18 cellular contexts compared by ENCODE assay signal in the genomic region with DNA sequence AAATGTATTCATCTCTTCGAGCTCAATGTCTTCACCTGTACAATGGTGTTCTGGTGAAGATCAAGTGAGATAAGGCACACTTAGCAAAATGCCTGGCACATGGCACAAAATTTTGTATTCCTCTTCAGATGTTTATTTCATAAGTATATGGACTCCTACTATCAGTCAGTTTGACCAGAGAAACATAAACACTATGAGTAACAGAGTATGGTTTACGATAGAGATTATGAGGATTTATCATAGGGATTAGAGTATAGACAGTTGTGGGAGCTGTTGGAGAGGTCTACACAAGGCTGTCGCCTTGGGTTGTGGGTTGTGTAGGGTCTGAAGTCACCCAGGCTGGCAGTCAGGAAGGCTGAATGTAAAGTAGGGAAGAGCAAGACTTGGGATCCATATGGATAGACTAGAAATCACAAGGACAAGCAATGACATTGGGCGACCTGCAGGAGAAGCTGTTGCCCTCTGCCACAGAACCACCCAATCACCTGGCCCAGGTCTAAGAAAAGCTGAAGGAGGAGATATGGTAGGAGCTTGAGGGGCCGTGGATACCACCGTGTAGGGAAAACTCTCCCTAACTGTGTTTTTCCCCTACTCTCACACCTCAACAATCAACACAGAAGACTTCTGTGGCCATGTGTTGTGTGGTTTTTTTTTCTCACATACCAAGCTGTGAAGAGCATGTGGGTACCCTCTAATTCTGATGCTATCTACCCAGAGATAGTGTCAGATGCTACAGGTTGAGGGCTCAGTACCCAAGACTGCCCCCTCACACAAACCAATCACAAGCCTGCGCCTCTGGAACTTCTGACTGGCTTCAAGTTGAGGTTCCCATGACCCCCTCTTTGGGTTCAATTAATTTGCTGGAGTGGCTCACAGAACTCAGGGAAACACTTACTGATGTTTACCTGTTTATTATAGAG. TPM values are rescaled to one million over a fixed set of nuclear protein-coding genes. Genes with fewer than 3 reads are reported as not detected.
A peak's percentile ranks its signal among the peaks of the same experiment; 100 is the strongest.
DNase-seq lines count a peak whose midpoint lies in the region; ATAC-seq, FAIRE-seq and TF ChIP-seq lines count a peak whose summit lies in the region.
"Had no signal": no experiment of that assay in that cellular context is flagged by ENCODE, and none has a peak within 500 bp of the region (broad histone marks: within the 10 kb centered on the region; RNA-seq: fewer than 3 reads in every experiment).

No MANE protein-coding gene starts in this region.

- H3K9me1 ChIP-seq in K562 (ENCODE audit: control insufficient read depth, insufficient read depth, low read length), result no peaks in the 10 kb centered on the region

- no peaks in the 10 kb centered on the region for H4K20me1 ChIP-seq in K562 (replicated peaks; ENCODE audit: control insufficient read depth, insufficient read depth, low read length)

- 52% methylated on average over 7 of the region's 7 CpGs for WGBS in K562 (ENCODE audit: insufficient coverage, low coverage, missing lambda C conversion rate)
- 72 to 91% (median 80%) methylated on average over 7 of the region's 7 CpGs for WGBS in psoas muscle, 3 donors

- TF ChIP-seq CTCF in K562 (IDR thresholded peaks at IDR 0.05 in 2 of 3, conservative IDR thresholded peaks at IDR 0.05 in 1 of 3; ENCODE audit: insufficient read depth in 2 of 3, low read depth in 1 of 3, low read length in 3 of 3) (0 out of 6 replicates have a peak, but pooled peaks have one; percentile 2 to 13 (median 3)), natural killer cell (IDR thresholded peaks at IDR 0.05) (no peak), psoas muscle (IDR thresholded peaks at IDR 0.05) (no peak)

- H3K9me3 Mint-ChIP-seq in CD8-positive, alpha-beta memory T cell, result peaks cover 0 to 7% (median 3%) of the 10 kb centered on the region in 5 donors
- no peaks in the 10 kb centered on the region for H3K9me3 Mint-ChIP-seq in natural killer cell

- H3K27ac Mint-ChIP-seq in CD8-positive, alpha-beta memory T cell, result peak overlapping the region; percentile 12 to 91 (median 81)
- peak overlapping the region; percentile 62 to 81 for H3K27ac Mint-ChIP-seq in natural killer cell

- no peak for TF ChIP-seq POLR2A in K562 (conservative IDR thresholded peaks at IDR 0.05)

- no peak overlapping the region for H3K4me2 ChIP-seq in K562 (ENCODE audit: insufficient read depth, low read length)

- TF ChIP-seq EP300 in K562 (IDR thresholded peaks at IDR 0.05; ENCODE audit: low read length), result no peak

- in situ Hi-C loops in K562 (cut with MboI), result no loop called here

- POLR2A ChIA-PET in CD8-positive, alpha-beta memory T cell (lab: Charles Lee), result interaction anchor here (0.9 to 1.7 kb wide), 4 partner anchors 28 to 41 kb away, joined by 4 to 5 read pairs (median 4); no protein-coding TSS in a partner anchor
- POLR2A ChIA-PET in K562 (lab: Yijun Ruan, JAX), result no interaction called here

- no peak overlapping the region for H3K4me3 ChIP-seq in CD8-positive, alpha-beta memory T cell (ENCODE audit: low read length)
- H3K4me3 ChIP-seq in Jurkat, Clone E6-1 (ENCODE audit: low read length), result no peak overlapping the region
- H3K4me3 ChIP-seq in K562 (no peak overlapping the region), SJCRH30 (no peak overlapping the region), psoas muscle (no peak overlapping the region)
- H3K4me3 ChIP-seq: heart right ventricle, ovary had no signal

- H3K27me3 ChIP-seq in CD8-positive, alpha-beta memory T cell (ENCODE audit: insufficient read depth, low read length, poor library complexity, severe bottlenecking), result no peaks in the 10 kb centered on the region
- H3K27me3 ChIP-seq in K562 (ENCODE audit: control insufficient read depth in 2 of 2, insufficient read depth in 2 of 2, low read length in 2 of 2) (no peaks in the 10 kb centered on the region), SJCRH30 (no peaks in the 10 kb centered on the region), psoas muscle (ENCODE audit: insufficient read depth in 3 of 3, low read length in 2 of 3) (no peaks in the 10 kb centered on the region)
- H3K27me3 ChIP-seq: brain microvascular endothelial cell, heart right ventricle, ovary had no signal

- H3K4me1 ChIP-seq in CD8-positive, alpha-beta memory T cell (ENCODE audit: insufficient read depth, low read length), result peaks cover 53% of the 10 kb centered on the region
- H3K4me1 ChIP-seq in K562 (replicated peaks in 1 of 2; ENCODE audit: control insufficient read depth in 2 of 2, insufficient read depth in 2 of 2, low read length in 2 of 2), result peaks cover 0 to 3% of the 10 kb centered on the region in 2 experiments; a peak in 2 of 5 replicates
- H3K4me1 ChIP-seq in SJCRH30, result no peaks in the 10 kb centered on the region
- no peaks in the 10 kb centered on the region for H3K4me1 ChIP-seq in psoas muscle

- intact Hi-C loops in K562 (cut with micrococcal nuclease) (no loop called here), natural killer cell (cut with micrococcal nuclease) (loop anchor here (1.0 to 2.0 kb wide), 4 partner anchors 29 to 210 kb away; no protein-coding TSS in a partner anchor), psoas muscle (cut with DNase I) (no loop called here)

- H3K36me3 Mint-ChIP-seq in CD8-positive, alpha-beta memory T cell, result peaks cover 0 to 16% (median 3%) of the 10 kb centered on the region in 3 donors
- peaks cover 6% of the 10 kb centered on the region for H3K36me3 Mint-ChIP-seq in natural killer cell

- H3K27ac ChIP-seq in CD8-positive, alpha-beta memory T cell (ENCODE audit: low read depth, low read length), result no peak overlapping the region
- H3K27ac ChIP-seq in K562 (ENCODE audit: extremely low read depth, low read depth, low read length) (no peak overlapping the region), SJCRH30 (no peak overlapping the region), psoas muscle (no peak overlapping the region)
- H3K27ac ChIP-seq: brain microvascular endothelial cell, heart right ventricle, ovary had no signal

- no peaks in the 10 kb centered on the region for H3K27me3 Mint-ChIP-seq in CD8-positive, alpha-beta memory T cell
- H3K27me3 Mint-ChIP-seq in natural killer cell (ENCODE audit: low read depth in 2 of 2), result no peaks in the 10 kb centered on the region

- peak in 4 of 5 donors; percentile 3 to 60 (median 36) for DNase-seq in CD8-positive, alpha-beta memory T cell
- peak; percentile 53 for DNase-seq in Jurkat, Clone E6-1 (ENCODE audit: low read depth, low spot score)
- DNase-seq in K562 (ENCODE audit: extremely low read depth in 1 of 4, low spot score in 3 of 4), result no peak
- DNase-seq in natural killer cell, result peak; percentile 49
- no peak for DNase-seq in SJCRH30
- no peak for DNase-seq in psoas muscle
- DNase-seq in SHP77 (lab: John Stamatoyannopoulos, UW), result no peak
- DNase-seq: activated effector memory CD4-positive, alpha-beta T cell treated with Interleukin-2 at 50 U/mL for 16 hours; brain microvascular endothelial cell; dermis blood vessel endothelial cell; heart right ventricle; NCI-H1694 treated with DMSO at 0.1 percent for 48 hours; NCI-H510A treated with DMSO at 0.1 percent for 48 hours; ovary; PC-3 had no signal

- H3K9me3 ChIP-seq in CD8-positive, alpha-beta memory T cell (ENCODE audit: low read length), result no peaks in the 10 kb centered on the region
- H3K9me3 ChIP-seq in K562 (replicated peaks; ENCODE audit: control insufficient read depth, insufficient read depth, low read depth, low read length) (no peaks in the 10 kb centered on the region), SJCRH30 (replicated peaks) (no peaks in the 10 kb centered on the region), psoas muscle (no peaks in the 10 kb centered on the region)
- H3K9me3 ChIP-seq: heart right ventricle, ovary had no signal

- no peak for TF ChIP-seq RAD21 in K562 (CRISPR knock-in tag; conservative IDR thresholded peaks at IDR 0.05 in 1 of 2, IDR thresholded peaks at IDR 0.05 in 1 of 2)

- H3K36me3 ChIP-seq in CD8-positive, alpha-beta memory T cell (ENCODE audit: insufficient read depth, low read length), result no peaks in the 10 kb centered on the region
- H3K36me3 ChIP-seq in K562 (ENCODE audit: control insufficient read depth, insufficient read depth, low read length) (no peaks in the 10 kb centered on the region), SJCRH30 (no peaks in the 10 kb centered on the region), psoas muscle (ENCODE audit: insufficient read depth in 1 of 2, low read depth in 1 of 2) (no peaks in the 10 kb centered on the region)
- H3K36me3 ChIP-seq: brain microvascular endothelial cell, heart right ventricle, ovary had no signal

- ATAC-seq in K562 (no peak), natural killer cell (peak; percentile 93 to 98 (median 94)), psoas muscle (no peak), GM21529 (IDR thresholded peaks at IDR 0.05; ENCODE audit: unreplicated experiment) (no peak)
- ATAC-seq: PC-3 had no signal

- no peaks in the 10 kb centered on the region for H3K79me2 ChIP-seq in K562 (ENCODE audit: control insufficient read depth, insufficient read depth, low read length)

- BruUV-seq in K562 (replicated peaks; lab: Mats Ljungman, UMichigan), result no TSS peak

- FAIRE-seq in K562 (lab: Jason Lieb, UNC), result no peak
- FAIRE-seq: GM18507, GM19239 had no signal

- CTCF ChIA-PET in CD8-positive, alpha-beta memory T cell (lab: Charles Lee), result interaction anchor here (1.1 to 3.4 kb wide), 4 partner anchors 9 to 41 kb away, joined by 3 to 13 read pairs (median 10); partner anchors contain the start of gene RESF1
- CTCF ChIA-PET in K562 (lab: Yijun Ruan, JAX; ENCODE audit: low intra/inter-chr PET ratio), result no interaction called here

- H3K4me1 Mint-ChIP-seq in CD8-positive, alpha-beta memory T cell, result peaks cover 66 to 77% (median 75%) of the 10 kb centered on the region in 3 donors
- H3K4me1 Mint-ChIP-seq in natural killer cell, result peaks cover 51 to 58% of the 10 kb centered on the region in 2 donors

- no peak overlapping the region for H2AFZ ChIP-seq in K562 (ENCODE audit: low read depth, low read length)

- no peak overlapping the region for H3K9ac ChIP-seq in K562 (ENCODE audit: insufficient read depth in 1 of 2, low read depth in 2 of 2, low read length in 2 of 2)

- H3K4me3 Mint-ChIP-seq in CD8-positive, alpha-beta memory T cell, result peak overlapping the region; percentile 0 to 66 (median 56)
- peak overlapping the region; percentile 41 for H3K4me3 Mint-ChIP-seq in natural killer cell

RNA-seq across cellular contexts. Expression of gene RESF1, which starts 27.2 kb away (rescaled TPM):
- total RNA-seq in CD8-positive, alpha-beta memory T cell, result 10 to 100 TPM; 90.5 to 90.9 TPM
- 313 TPM for polyA plus RNA-seq in CD8-positive, alpha-beta memory T cell
- 20.3 TPM for polyA plus RNA-seq in Jurkat, Clone E6-1 (2012; ENCODE audit: insufficient read depth, insufficient read length)
- 12.1 and 64.1 TPM in 2 replicates for total RNA-seq in K562 (2011; cell fraction: chromatin; rRNA removed; ENCODE audit: low replicate concordance)
- total RNA-seq in K562 (2011; cell fraction: nucleolus; rRNA removed), result 15.3 and 18.7 TPM in 2 replicates
- total RNA-seq in K562 (2011; cell fraction: nucleoplasm; rRNA removed), result 24.8 and 26.9 TPM in 2 replicates
- total RNA-seq in K562 (2014; rRNA removed) (26.4 and 29.9 TPM in 2 replicates), K562 (2014; rRNA removed; fragmentation: Illumina TruSeq; extraction: Trizol) (72.9 and 91.0 TPM in 2 replicates), K562 (2015; rRNA removed; fragmentation: Illumina TruSeq; extraction: Trizol) (110 and 121 TPM in 2 replicates), K562 (2021) (51.2 and 52.4 TPM in 2 replicates), natural killer cell (100 to 1,000 TPM; 144 to 209 (median 184) TPM), psoas muscle (10 to 100 TPM; 11.9 to 18.4 (median 14.2) TPM)
- polyA plus RNA-seq in K562 (2011; rRNA removed) (51.7 and 53.6 TPM in 2 replicates), K562 (2014; fragmentation: Illumina TruSeq; extraction: Trizol) (52.6 and 70.6 TPM in 2 replicates), K562 (2014; fragmentation: Nextera tagmentation; extraction: Ambion mirVana) (10 to 100 TPM; 21.5 to 30.1 TPM), K562 (2014; rRNA removed) (50.3 and 62.0 TPM in 2 replicates), psoas muscle (10 to 100 TPM in 1 of 3 donors, 1 to 10 TPM in 2; 6.0 to 17.8 (median 7.1) TPM)
- 14.6 and 36.7 TPM in 2 replicates for polyA plus RNA-seq in K562 (2011; cell fraction: cytosol; rRNA removed)
- 32.3 and 54.2 TPM in 2 replicates for polyA plus RNA-seq in K562 (2011; cell fraction: nucleus; rRNA removed)
- 52.5 and 58.2 TPM in 2 replicates for polyA plus RNA-seq in K562 (2012)
- 89.2 and 132 TPM in 2 replicates for polyA minus RNA-seq in K562 (2011; rRNA and poly(A)+ RNA removed)
- polyA minus RNA-seq in K562 (2011; cell fraction: cytosol; rRNA and poly(A)+ RNA removed), result 30.2 and 45.1 TPM in 2 replicates
- polyA minus RNA-seq in K562 (2011; cell fraction: nucleus; rRNA and poly(A)+ RNA removed), result 33.1 and 72.0 TPM in 2 replicates
- total RNA-seq in SJCRH30 (2014; rRNA removed; shearing (Covaris generic)), result 30.6 and 38.3 TPM in 2 replicates

Comparison
In these comparisons a context has a peak if more than half of its experiments do, and no peak if none do; other contexts are left out.
1. DNase-seq: peak in CD8-positive, alpha-beta memory T cell (4 of 5), Jurkat, Clone E6-1 (single experiment) and natural killer cell (single experiment); none in K562 (0 of 4), SJCRH30 (0 of 2), psoas muscle (0 of 2) and SHP77 (0 of 2).
2. ATAC-seq: peak in natural killer cell (3 of 3); none in K562 (single experiment), psoas muscle (0 of 4) and GM21529 (single experiment).
3. CTCF ChIP-seq: peak in K562 (3 of 3); none in natural killer cell (single experiment) and psoas muscle (single experiment).